In genomic region chr14:50231475-50232275, GRCh38 we compare ENCODE assay signal across 8 cellular contexts.
DNase-seq lines count a peak whose midpoint lies in the region; ATAC-seq lines count a peak whose summit lies in the region.

SOS2 (minus strand) TSS chr14:50231578; CDS start chr14:50231283, 295 bp downstream.

- DNase-seq in AG08395 (ENCODE audit: low spot score), result peak; percentile 89
- peak; percentile 93 for DNase-seq in NCI-H2227 (lab: John Stamatoyannopoulos, UW; ENCODE audit: unreplicated experiment)
- DNase-seq in activated CD4-positive, CD25-positive, alpha-beta regulatory T cell (lab: John Stamatoyannopoulos, UW), result peak; percentile 51 to 70 (median 60)
- DNase-seq in caudate nucleus (lab: John Stamatoyannopoulos, UW), result peak in 60 of 61 donors; percentile 48 to 95 (median 87)
- DNase-seq in islet precursor cell, result peak; percentile 95
- peak; percentile 49 to 74 (median 52) for DNase-seq in stimulated activated CD4-positive, alpha-beta T cell treated with anti-CD3 and anti-CD28 coated beads, Interleukin-12 subunit alpha, Interleukin-12 subunit beta, amount 100 ng/mL, for 48 hours (ENCODE audit: low read depth in 2 of 3, low spot score in 1 of 3)

- H3K27ac ChIP-seq in caudate nucleus (ENCODE audit: low read depth, low read length), result peak within 1 kb of the TSS; percentile 89

- ATAC-seq in GM18873 (IDR thresholded peaks at IDR 0.05; ENCODE audit: low FRiP score, unreplicated experiment), result peak; percentile 79
- ATAC-seq in HG03135 (IDR thresholded peaks at IDR 0.05; ENCODE audit: unreplicated experiment), result peak; percentile 87

Comparison
In these comparisons a context has a peak if more than half of its experiments do, and no peak if none do; other contexts are left out.
1. Peak in every context shown above with its lines: DNase-seq, ATAC-seq and H3K27ac ChIP-seq.